Comparison of ENCODE assay signal across 13 cellular contexts in genomic region chr17:35256629-35257028, GRCh38. TPM values are rescaled to one million over a fixed set of nuclear protein-coding genes. Genes with fewer than 3 reads are reported as not detected.
A peak's percentile ranks its signal among the peaks of the same experiment; 100 is the strongest.
DNase-seq lines count a peak whose midpoint lies in the region; ATAC-seq, FAIRE-seq and TF ChIP-seq lines count a peak whose summit lies in the region.
"Had no signal": no experiment of that assay in that cellular context is flagged by ENCODE, and none has a peak within 500 bp of the region (broad histone marks: within the 10 kb centered on the region; RNA-seq: fewer than 3 reads in every experiment).

No MANE protein-coding gene starts in this region.

- peak; percentile 31 for FAIRE-seq in HTR-8/SVneo (lab: Jason Lieb, UNC)
- FAIRE-seq: GM18507 had no signal

- peak overlapping the region; percentile 80 for H3K27ac Mint-ChIP-seq in Calu3 (ENCODE audit: unreplicated experiment)
- H3K27ac Mint-ChIP-seq in natural killer cell = peak overlapping the region; percentile 97 to 100
- H3K27ac Mint-ChIP-seq: activated naive CD8-positive, alpha-beta T cell treated with anti-CD3 and anti-CD28 coated beads, Interleukin-2, amount 10 ng/mL, durations not matched to agents 7 days and 5 days; dendritic cell treated with granulocyte-macrophage colony-stimulating factor and Interleukin-4, amounts not matched to agents 40 ng/mL and 50 ng/mL, for 4 days; memory B cell had no signal

- BruUV-seq in Calu3 (replicated peaks; lab: Mats Ljungman, UMichigan) = no TSS peak

- H3K4me1 Mint-ChIP-seq in Calu3 (ENCODE audit: low read depth, unreplicated experiment) = peaks cover 51% of the 10 kb centered on the region
- peaks cover 71 to 80% of the 10 kb centered on the region in 2 donors for H3K4me1 Mint-ChIP-seq in natural killer cell
- H3K4me1 Mint-ChIP-seq: memory B cell had no signal

- H3K27me3 Mint-ChIP-seq in Calu3 (ENCODE audit: unreplicated experiment) (no peaks in the 10 kb centered on the region), natural killer cell (ENCODE audit: low read depth in 2 of 2) (no peaks in the 10 kb centered on the region)
- H3K27me3 Mint-ChIP-seq: activated naive CD8-positive, alpha-beta T cell treated with anti-CD3 and anti-CD28 coated beads, Interleukin-2, amount 10 ng/mL, durations not matched to agents 7 days and 5 days; memory B cell had no signal

- H3K4me3 ChIP-seq in astrocyte of the spinal cord (ENCODE audit: low read depth, low read length) (no peak overlapping the region), foreskin fibroblast (ENCODE audit: low read depth in 1 of 2, low read length in 2 of 2) (no peak overlapping the region)
- H3K4me3 ChIP-seq: right atrium auricular region, vagina had no signal

- TF ChIP-seq CTCF in Calu3 (IDR thresholded peaks at IDR 0.05; ENCODE audit: unreplicated experiment) (no peak), astrocyte of the spinal cord (IDR thresholded peaks at IDR 0.05; ENCODE audit: low read depth, low read length) (peak; percentile 4), natural killer cell (IDR thresholded peaks at IDR 0.05) (no peak), foreskin fibroblast (IDR thresholded peaks at IDR 0.05; ENCODE audit: low read depth, low read length) (no peak), GM10248 (IDR thresholded peaks at IDR 0.05; ENCODE audit: control extremely low read depth, extremely low read depth, low read depth, missing control alignments) (no peak)

- intact Hi-C loops in Calu3 (cut with micrococcal nuclease; ENCODE audit: unreplicated experiment) = no loop called here
- intact Hi-C loops in natural killer cell (cut with micrococcal nuclease) = no loop called here

- H3K9me3 Mint-ChIP-seq in Calu3 (ENCODE audit: low read depth, unreplicated experiment) = no peaks in the 10 kb centered on the region
- H3K9me3 Mint-ChIP-seq in natural killer cell = no peaks in the 10 kb centered on the region
- H3K9me3 Mint-ChIP-seq: activated naive CD8-positive, alpha-beta T cell treated with anti-CD3 and anti-CD28 coated beads, Interleukin-2, amount 10 ng/mL, durations not matched to agents 7 days and 5 days; dendritic cell treated with granulocyte-macrophage colony-stimulating factor and Interleukin-4, amounts not matched to agents 40 ng/mL and 50 ng/mL, for 4 days; memory B cell had no signal

- DNase-seq in Calu3 (peak; percentile 27), HTR-8/SVneo (ENCODE audit: insufficient read length, low spot score) (no peak), astrocyte of the spinal cord (ENCODE audit: low read depth, low spot score) (no peak), natural killer cell (no peak), foreskin fibroblast (no peak), GM10248 (ENCODE audit: extremely low spot score) (no peak)
- DNase-seq: activated naive CD8-positive, alpha-beta T cell treated with anti-CD3 and anti-CD28 coated beads, Interleukin-2, amount 10 ng/mL, durations not matched to agents 7 days and 5 days had no signal

- CTCF ChIA-PET in Calu3 (lab: Charles Lee) (interaction anchor here (0.6 to 2.2 kb wide), 9 partner anchors 13 to 283 kb away, joined by 3 to 9 read pairs (median 4); partner anchors contain the start of gene SLFN5), GM10248 (lab: Yijun Ruan, JAX) (interaction anchor here (0.9 to 1.7 kb wide), 3 partner anchors 15 to 265 kb away, joined by 3 to 6 read pairs (median 3); no protein-coding TSS in a partner anchor)

- POLR2A ChIA-PET in GM10248 (lab: Yijun Ruan, JAX) = no interaction called here

- in situ Hi-C loops in astrocyte of the spinal cord (cut with HindIII; ENCODE audit: low sequenced_read_pairs) = no loop called here

- H3K36me3 Mint-ChIP-seq in Calu3 (ENCODE audit: insufficient read depth, unreplicated experiment) (peaks cover 86% of the 10 kb centered on the region), natural killer cell (peaks cover 13% of the 10 kb centered on the region)

- ATAC-seq in natural killer cell (peak in 2 of 3 donors; percentile 53 to 55), HG03039 (IDR thresholded peaks at IDR 0.05; ENCODE audit: unreplicated experiment) (no peak)

- peak overlapping the region; percentile 34 for H3K4me3 Mint-ChIP-seq in Calu3 (ENCODE audit: low read depth, unreplicated experiment)
- no peak overlapping the region for H3K4me3 Mint-ChIP-seq in natural killer cell
- H3K4me3 Mint-ChIP-seq: activated naive CD8-positive, alpha-beta T cell treated with anti-CD3 and anti-CD28 coated beads, Interleukin-2, amount 10 ng/mL, durations not matched to agents 7 days and 5 days; dendritic cell treated with granulocyte-macrophage colony-stimulating factor and Interleukin-4, amounts not matched to agents 40 ng/mL and 50 ng/mL, for 4 days; memory B cell had no signal

RNA-seq across cellular contexts. Expression of gene SLFN5, which starts 13.8 kb away (rescaled TPM):
- total RNA-seq in Calu3 (2022) (104 and 141 TPM in 2 replicates), natural killer cell (100 to 1,000 TPM; 118 to 164 (median 141) TPM)
